Comparison of ENCODE assay signal across 17 cellular contexts in the genomic region with DNA sequence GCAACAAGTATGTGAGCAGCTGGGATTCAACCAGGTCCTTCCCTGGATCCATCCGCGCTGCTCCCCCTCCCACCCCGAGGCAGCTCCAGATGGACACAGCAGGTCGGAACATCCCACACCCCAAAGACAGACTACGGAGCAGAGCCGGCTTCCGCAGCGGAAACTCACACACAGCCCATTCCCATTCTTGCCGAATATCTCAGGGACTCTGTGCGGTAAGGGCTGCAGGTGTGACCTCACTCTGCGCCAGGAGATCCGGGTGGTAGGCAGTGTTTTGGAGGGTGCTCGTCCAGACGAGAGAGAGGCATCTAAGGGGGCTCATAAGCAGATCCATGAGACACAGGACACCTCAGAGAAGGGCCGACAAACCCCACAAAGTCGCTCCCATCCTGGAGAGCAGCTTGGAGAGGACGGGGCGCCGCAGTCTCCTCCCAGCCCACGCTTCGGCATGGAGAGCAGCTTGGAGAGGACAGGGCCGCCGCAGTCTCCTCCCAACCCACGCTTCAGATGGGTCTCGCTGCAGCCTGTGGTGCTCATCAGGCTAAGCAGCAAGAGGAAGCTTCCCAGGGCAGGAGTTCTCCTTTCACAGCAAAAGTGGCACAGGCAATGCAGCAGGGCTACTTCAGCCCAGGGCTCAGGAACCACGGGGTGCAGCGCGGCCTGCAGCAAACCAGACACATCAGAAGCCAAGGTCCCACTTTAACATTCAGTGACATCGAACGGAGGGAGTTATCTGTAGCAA.
DNase-seq lines count a peak whose midpoint lies in the region; TF ChIP-seq lines count a peak whose summit lies in the region.
"Had no signal": no experiment of that assay in that cellular context is flagged by ENCODE, and none has a peak within 500 bp of the region (broad histone marks: within the 10 kb centered on the region; RNA-seq: fewer than 3 reads in every experiment).

No MANE protein-coding gene starts in this region.

- no peaks in the 10 kb centered on the region for H3K27me3 ChIP-seq in stomach smooth muscle (ENCODE audit: control insufficient read depth in 1 of 2, insufficient read depth in 2 of 2, low read length in 2 of 2)
- H3K27me3 ChIP-seq: stomach had no signal

- peak in 2 of 3 experiments; percentile 27 to 52 for DNase-seq in NCI-H1417 (lab: John Stamatoyannopoulos, UW)
- DNase-seq in NCI-H1417 treated with DMSO at 0.1 percent for 48 hours (lab: John Stamatoyannopoulos, UW): no peak
- DNase-seq in cerebellar cortex (ENCODE audit: low spot score): peak; percentile 48
- no peak for DNase-seq in neural crest cell (ENCODE audit: low read depth, low spot score)
- no peak for DNase-seq in activated naive CD4-positive, alpha-beta T cell (lab: John Stamatoyannopoulos, UW)
- no peak for DNase-seq in NCI-H2081 (lab: John Stamatoyannopoulos, UW)
- no peak for DNase-seq in OCI-M2 (lab: John Stamatoyannopoulos, UW; ENCODE audit: unreplicated experiment)
- DNase-seq: activated CD4-positive, alpha-beta T cell treated with anti-CD3 and anti-CD28 coated beads, Interleukin-2, amount 50 U/mL, for 1 hour; activated CD8-positive, alpha-beta memory T cell treated with anti-CD3 and anti-CD28 coated beads, Interleukin-2, amount 50 U/mL, for 48 hours; effector CD4-positive, alpha-beta T cell; mesendoderm; natural killer cell; PC-3; stomach had no signal

- H3K27ac ChIP-seq in stomach smooth muscle (ENCODE audit: low read length): peak overlapping the region; percentile 88
- H3K27ac ChIP-seq: cardiac muscle cell had no signal

- H3K36me3 Mint-ChIP-seq in neural crest cell (ENCODE audit: low read depth): no peaks in the 10 kb centered on the region
- H3K36me3 Mint-ChIP-seq: natural killer cell had no signal

- no peak overlapping the region for H3K4me3 Mint-ChIP-seq in neural crest cell
- H3K4me3 Mint-ChIP-seq: B cell, natural killer cell had no signal

- no peak for TF ChIP-seq CTCF in neural crest cell (conservative IDR thresholded peaks at IDR 0.05)

- peaks cover 50% of the 10 kb centered on the region for H3K4me1 ChIP-seq in stomach smooth muscle (ENCODE audit: control insufficient read depth, insufficient read depth, low read length)

- H3K4me1 Mint-ChIP-seq in neural crest cell: peaks cover 34% of the 10 kb centered on the region

- no peaks in the 10 kb centered on the region for H3K27me3 Mint-ChIP-seq in neural crest cell (ENCODE audit: low read depth)

- no peaks in the 10 kb centered on the region for H3K9me3 ChIP-seq in stomach smooth muscle (ENCODE audit: control insufficient read depth in 2 of 2, low read length in 2 of 2)
- H3K9me3 ChIP-seq: stomach had no signal

- H3K36me3 ChIP-seq in stomach smooth muscle (ENCODE audit: control insufficient read depth in 2 of 2, insufficient read depth in 2 of 2, low read length in 2 of 2): peaks cover 0 to 4% of the 10 kb centered on the region in 2 donors
- H3K36me3 ChIP-seq: cardiac muscle cell had no signal

- peak overlapping the region; percentile 88 for H3K27ac Mint-ChIP-seq in neural crest cell (ENCODE audit: unreplicated experiment)
- H3K27ac Mint-ChIP-seq: B cell, natural killer cell had no signal

- H3K4me3 ChIP-seq in stomach smooth muscle (ENCODE audit: low read length in 2 of 2): peak overlapping the region in 1 of 2 donors; percentile 61
- H3K4me3 ChIP-seq: cardiac muscle cell, stomach had no signal

- no peaks in the 10 kb centered on the region for H3K9me3 Mint-ChIP-seq in neural crest cell
- H3K9me3 Mint-ChIP-seq: natural killer cell had no signal

- peak overlapping the region in 1 of 2 donors; percentile 55 for H3K9ac ChIP-seq in stomach smooth muscle (ENCODE audit: low read length in 2 of 2)

Comparison
In these comparisons a context has a peak if more than half of its experiments do, and no peak if none do; other contexts are left out.
1. DNase-seq: peak in NCI-H1417 (2 of 3) and cerebellar cortex (single experiment); none in NCI-H1417 treated with DMSO at 0.1 percent for 48 hours (single experiment), neural crest cell (single experiment), activated naive CD4-positive, alpha-beta T cell (0 of 4), NCI-H2081 (0 of 2) and OCI-M2 (single experiment).